In the genomic region with DNA sequence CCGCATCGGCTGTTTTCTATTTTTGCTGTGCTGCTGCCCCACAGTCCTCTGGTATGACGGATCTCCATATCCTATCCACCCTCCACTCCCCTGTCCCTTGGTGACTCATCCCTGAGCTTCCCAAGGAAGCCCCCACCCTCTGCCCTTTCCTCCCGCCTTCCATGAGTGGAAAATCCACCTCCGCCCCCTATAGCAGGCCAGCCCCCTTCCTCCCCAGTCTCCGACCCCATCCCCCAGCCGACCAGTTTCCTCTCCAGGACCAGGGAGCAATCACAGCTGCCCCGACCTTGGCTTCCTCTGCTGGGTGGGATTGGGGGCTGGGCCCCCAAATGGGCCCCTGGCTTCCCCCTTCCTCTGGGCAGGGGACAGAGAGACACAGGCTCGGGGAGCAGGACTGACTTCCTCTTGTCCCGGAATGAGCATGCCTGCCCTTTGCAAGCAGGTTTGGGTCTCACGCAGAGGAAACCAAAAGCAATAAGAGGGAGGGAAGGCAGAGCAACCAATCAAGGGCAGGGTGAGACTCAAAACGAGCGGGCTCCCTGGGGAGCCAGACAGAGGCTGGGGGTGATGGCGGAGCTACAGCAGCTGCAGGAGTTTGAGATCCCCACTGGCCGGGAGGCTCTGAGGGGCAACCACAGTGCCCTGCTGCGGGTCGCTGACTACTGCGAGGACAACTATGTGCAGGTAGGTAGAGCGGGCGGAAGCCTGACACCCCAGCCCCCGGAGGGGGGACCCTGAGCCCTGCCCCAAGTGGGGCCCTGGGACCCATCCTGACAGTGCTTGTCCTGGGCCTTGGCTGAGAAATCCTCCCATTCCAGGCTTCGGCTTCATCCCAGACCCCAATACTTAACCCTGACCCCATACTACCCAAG, we compare ENCODE assay signal across 8 cellular contexts. TPM values are rescaled to one million over a fixed set of nuclear protein-coding genes. Genes with fewer than 3 reads are reported as not detected.
DNase-seq lines count a peak whose midpoint lies in the region; ATAC-seq and TF ChIP-seq lines count a peak whose summit lies in the region.

A gene with protein sequence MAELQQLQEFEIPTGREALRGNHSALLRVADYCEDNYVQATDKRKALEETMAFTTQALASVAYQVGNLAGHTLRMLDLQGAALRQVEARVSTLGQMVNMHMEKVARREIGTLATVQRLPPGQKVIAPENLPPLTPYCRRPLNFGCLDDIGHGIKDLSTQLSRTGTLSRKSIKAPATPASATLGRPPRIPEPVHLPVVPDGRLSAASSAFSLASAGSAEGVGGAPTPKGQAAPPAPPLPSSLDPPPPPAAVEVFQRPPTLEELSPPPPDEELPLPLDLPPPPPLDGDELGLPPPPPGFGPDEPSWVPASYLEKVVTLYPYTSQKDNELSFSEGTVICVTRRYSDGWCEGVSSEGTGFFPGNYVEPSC (plus strand): TSS at position 550 of the 872 bp plus-strand sequence. CDS start 18 bp downstream, at position 568.
A gene (minus strand): TSS at position 417 of the 872 bp plus-strand sequence. CDS start 3,152 bp downstream, outside the sequence.

- peak within 1 kb of the TSS; percentile 15 for H3K27ac ChIP-seq in suprapubic skin

- in situ Hi-C loops in GM18951 (cut with MboI; ENCODE audit: low sequenced_read_pairs, unreplicated experiment), result no loop called here

- H3K4me3 ChIP-seq in cardiac fibroblast (replicated peaks in 1 of 2; ENCODE audit: low read depth in 2 of 2, low read length in 2 of 2), result no peak within 1 kb of the TSS
- peak within 1 kb of the TSS; percentile 33 for H3K4me3 ChIP-seq in suprapubic skin

- ATAC-seq in HG03025 (IDR thresholded peaks at IDR 0.05; ENCODE audit: low FRiP score, unreplicated experiment), result peak; percentile 40

- WGBS in suprapubic skin, result 24% methylated on average over 13 of the region's 22 CpGs

- H3K4me3 Mint-ChIP-seq in mesothelial cell of epicardium, result peak within 1 kb of the TSS; percentile 46

- H3K9me3 Mint-ChIP-seq in mesothelial cell of epicardium, result no peaks in the 10 kb centered on the region

- peaks cover 32% of the 10 kb centered on the region for H3K27me3 ChIP-seq in suprapubic skin

- peak; percentile 96 for TF ChIP-seq POLR2A in GM18951 (IDR thresholded peaks at IDR 0.05; ENCODE audit: extremely low read depth, insufficient read depth, insufficient read length)
- no peak for TF ChIP-seq POLR2A in suprapubic skin (IDR thresholded peaks at IDR 0.05)

- peak in 4 of 5 donors; percentile 28 to 84 (median 44) for DNase-seq in T-helper 1 cell
- peak; percentile 32 to 54 for DNase-seq in cardiac fibroblast (ENCODE audit: low read depth in 2 of 2)
- DNase-seq in mesothelial cell of epicardium (ENCODE audit: low spot score in 2 of 2, unreplicated experiment in 2 of 2), result no peak
- no peak for DNase-seq in suprapubic skin (ENCODE audit: low spot score in 2 of 2)
- DNase-seq in NCI-H345 (lab: John Stamatoyannopoulos, UW), result no peak
- DNase-seq in NCI-H774 (lab: John Stamatoyannopoulos, UW), result no peak

- peak within 1 kb of the TSS; percentile 66 for H3K27ac Mint-ChIP-seq in mesothelial cell of epicardium

- H3K4me1 ChIP-seq in suprapubic skin, result peaks cover 5% of the 10 kb centered on the region

- H3K4me1 Mint-ChIP-seq in mesothelial cell of epicardium, result peaks cover 5% of the 10 kb centered on the region

- no peak for TF ChIP-seq EP300 in suprapubic skin (IDR thresholded peaks at IDR 0.05)

- no peaks in the 10 kb centered on the region for H3K36me3 ChIP-seq in suprapubic skin

- H3K27me3 Mint-ChIP-seq in mesothelial cell of epicardium (ENCODE audit: low read depth), result peaks cover 35% of the 10 kb centered on the region

- no peaks in the 10 kb centered on the region for H3K36me3 Mint-ChIP-seq in mesothelial cell of epicardium

- no peak for TF ChIP-seq CTCF in cardiac fibroblast (IDR thresholded peaks at IDR 0.05; ENCODE audit: low read depth, low read length)
- no peak for TF ChIP-seq CTCF in mesothelial cell of epicardium (IDR thresholded peaks at IDR 0.05; ENCODE audit: unreplicated experiment)
- TF ChIP-seq CTCF in suprapubic skin (IDR thresholded peaks at IDR 0.05), result no peak

- no peaks in the 10 kb centered on the region for H3K9me3 ChIP-seq in suprapubic skin

RNA-seq across cellular contexts. Expression of the first gene that starts in this region (rescaled TPM):
- total RNA-seq in mesothelial cell of epicardium (0.51 to 1.3 TPM (median 0.69 TPM) in 3 replicates), suprapubic skin (1 to 10 TPM; 2.3 to 6.7 (median 3.0) TPM)

RNA-seq across cellular contexts. Expression of the second gene that starts in this region (rescaled TPM):
- total RNA-seq in mesothelial cell of epicardium (0.34 TPM in 1 of 3 replicates, not detected in the others), suprapubic skin (1 to 10 TPM in 1 of 4 donors, not detected in 3; 1.7 TPM)

Comparison
In these comparisons a context has a peak if more than half of its experiments do, and no peak if none do; other contexts are left out.
1. DNase-seq: peak in T-helper 1 cell (4 of 5) and cardiac fibroblast (2 of 2); none in mesothelial cell of epicardium (0 of 2), suprapubic skin (0 of 2), NCI-H345 (single experiment) and NCI-H774 (single experiment).